1 cellular context compared by ENCODE assay signal in the genomic region with DNA sequence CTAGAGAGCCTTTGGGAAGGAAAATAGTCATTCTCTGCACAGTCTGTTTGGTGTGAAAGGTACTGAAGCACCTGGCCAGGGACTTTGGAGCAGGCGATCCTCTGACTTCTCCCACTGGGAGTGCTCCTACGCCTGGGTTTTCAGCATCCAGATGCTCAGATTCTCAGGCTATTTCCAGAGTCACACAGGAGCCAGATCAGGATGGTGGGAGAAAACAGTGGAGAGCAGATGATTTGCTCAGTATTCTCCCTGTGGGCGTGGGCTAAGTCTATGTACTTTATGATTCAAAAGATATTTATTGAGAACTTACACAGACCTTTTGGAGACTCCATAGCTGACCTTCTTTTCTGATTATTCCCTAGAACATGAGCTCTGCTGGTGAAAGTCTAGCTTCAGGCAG.
TF ChIP-seq lines count a peak whose summit lies in the region.

No MANE protein-coding gene starts in this region.

TF ChIP-seq in K562, 482 proteins besides CTCF, POLR2A, EP300 and RAD21 (continued from another document):
- TF ChIP-seq RBM15 (IDR thresholded peaks at IDR 0.05; ENCODE audit: insufficient read depth, low read length) = no peak
- no peak for TF ChIP-seq DNMT1 (IDR thresholded peaks at IDR 0.05)
- TF ChIP-seq TAF1 (IDR thresholded peaks at IDR 0.05; ENCODE audit: control insufficient read depth, extremely low read depth, insufficient read depth, low read length, severe bottlenecking) = no peak
- TF ChIP-seq, protein P1, sequence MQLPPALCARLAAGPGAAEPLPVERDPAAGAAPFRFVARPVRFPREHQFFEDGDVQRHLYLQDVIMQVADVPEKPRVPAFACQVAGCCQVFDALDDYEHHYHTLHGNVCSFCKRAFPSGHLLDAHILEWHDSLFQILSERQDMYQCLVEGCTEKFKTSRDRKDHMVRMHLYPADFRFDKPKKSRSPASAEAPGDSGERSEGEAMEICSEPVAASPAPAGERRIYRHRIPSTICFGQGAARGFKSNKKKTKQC (CRISPR knock-in tag; IDR thresholded peaks at IDR 0.05) = no peak
- no peak for TF ChIP-seq SRF (CRISPR knock-in tag; IDR thresholded peaks at IDR 0.05)
- TF ChIP-seq KLF13 (tag; IDR thresholded peaks at IDR 0.05; ENCODE audit: borderline replicate concordance, low read depth) = no peak
- TF ChIP-seq ELF1 (tag; IDR thresholded peaks at IDR 0.05) = no peak
